In genomic region chr4:77619408-77619807, GRCh38 we compare ENCODE assay signal across 11 cellular contexts. TPM values are rescaled to one million over a fixed set of nuclear protein-coding genes. Genes with fewer than 3 reads are reported as not detected.
DNase-seq lines count a peak whose midpoint lies in the region; ATAC-seq and TF ChIP-seq lines count a peak whose summit lies in the region.
"Had no signal": no experiment of that assay in that cellular context is flagged by ENCODE, and none has a peak within 500 bp of the region (broad histone marks: within the 10 kb centered on the region; RNA-seq: fewer than 3 reads in every experiment).

No MANE protein-coding gene starts in this region.

- in situ Hi-C loops in G401 (cut with HindIII; ENCODE audit: low sequenced_read_pairs), result no loop called here

- DNase-seq in G401 (ENCODE audit: low spot score), result peak; percentile 3
- peak; percentile 82 for DNase-seq in NCI-H146 treated with DMSO at 0.1 percent for 48 hours (lab: John Stamatoyannopoulos, UW; ENCODE audit: unreplicated experiment)
- DNase-seq in epithelial cell of esophagus (ENCODE audit: low read depth), result no peak
- DNase-seq in pons (ENCODE audit: low spot score), result peak; percentile 78
- no peak for DNase-seq in stimulated activated CD4-positive, alpha-beta T cell treated with anti-CD3 and anti-CD28 coated beads, Interleukin-15, amount 100 ng/mL, for 24 hours
- no peak for DNase-seq in NCI-H345 (lab: John Stamatoyannopoulos, UW)

- no peak overlapping the region for H3K4me3 ChIP-seq in epithelial cell of esophagus (ENCODE audit: low read length)

- TF ChIP-seq CTCF in epithelial cell of esophagus (IDR thresholded peaks at IDR 0.05; ENCODE audit: insufficient read depth, low read depth, low read length, missing control alignments), result peak; percentile 29

- no peak for ATAC-seq in GM19463 (IDR thresholded peaks at IDR 0.05; ENCODE audit: unreplicated experiment)

RNA-seq across cellular contexts. Expression of gene CXCL13, which starts 13.8 kb away (rescaled TPM):
- not detected in 2 replicates for total RNA-seq in G401 (2014; rRNA removed; shearing (Covaris generic))
- total RNA-seq: activated CD4-positive, alpha-beta memory T cell treated with anti-CD3 and anti-CD28 coated beads, Interleukin-2, amount 10 ng/mL, durations not matched to agents 7 days and 5 days; astrocyte; HT1080; OCI-LY7 had no signal

Comparison
In these comparisons a context has a peak if more than half of its experiments do, and no peak if none do; other contexts are left out.
1. DNase-seq: peak in G401 (single experiment), NCI-H146 treated with DMSO at 0.1 percent for 48 hours (single experiment) and pons (single experiment); none in epithelial cell of esophagus (single experiment), stimulated activated CD4-positive, alpha-beta T cell treated with anti-CD3 and anti-CD28 coated beads, Interleukin-15, amount 100 ng/mL, for 24 hours (single experiment) and NCI-H345 (single experiment).